In genomic region chr19:18349524-18350128, GRCh38 we compare ENCODE assay signal across 8 cellular contexts.
DNase-seq lines count a peak whose midpoint lies in the region; ATAC-seq and TF ChIP-seq lines count a peak whose summit lies in the region.

No MANE protein-coding gene starts in this region.

- peak; percentile 49 for DNase-seq in COLO668 (lab: John Stamatoyannopoulos, UW; ENCODE audit: unreplicated experiment)
- DNase-seq in GM19240 (ENCODE audit: insufficient read length, low spot score): peak; percentile 56
- peak; percentile 25 for DNase-seq in SHP77 treated with DMSO at 0.1 percent for 48 hours (lab: John Stamatoyannopoulos, UW)
- peak; percentile 67 for DNase-seq in epithelial cell of esophagus (ENCODE audit: low read depth)
- DNase-seq in activated CD8-positive, alpha-beta memory T cell treated with anti-CD3 and anti-CD28 coated beads for 24 hours: no peak
- DNase-seq in activated gamma-delta T cell (lab: John Stamatoyannopoulos, UW): no peak

- H3K4me3 ChIP-seq in epithelial cell of esophagus (ENCODE audit: low read length) (no peak overlapping the region), neutrophil (ENCODE audit: low read depth in 1 of 2, low read length in 1 of 2) (no peak overlapping the region)

- no peaks in the 10 kb centered on the region for H3K9me3 ChIP-seq in neutrophil

- peaks cover 12% of the 10 kb centered on the region for H3K36me3 ChIP-seq in neutrophil

- H3K27ac ChIP-seq in neutrophil: no peak overlapping the region

- ATAC-seq in GM21360 (IDR thresholded peaks at IDR 0.05; ENCODE audit: unreplicated experiment): no peak

- peak; percentile 94 for TF ChIP-seq CTCF in epithelial cell of esophagus (IDR thresholded peaks at IDR 0.05; ENCODE audit: insufficient read depth, low read depth, low read length, missing control alignments)
- peak; percentile 70 for TF ChIP-seq CTCF in neutrophil (IDR thresholded peaks at IDR 0.05)

- H3K4me1 ChIP-seq in neutrophil (ENCODE audit: control insufficient read depth in 1 of 2, insufficient read depth in 1 of 2, low read depth in 1 of 2, low read length in 1 of 2): no peaks in the 10 kb centered on the region

- no peaks in the 10 kb centered on the region for H3K27me3 ChIP-seq in neutrophil

Comparison
In these comparisons a context has a peak if more than half of its experiments do, and no peak if none do; other contexts are left out.
1. DNase-seq: peak in COLO668 (single experiment), GM19240 (single experiment), SHP77 treated with DMSO at 0.1 percent for 48 hours (single experiment) and epithelial cell of esophagus (single experiment); none in activated CD8-positive, alpha-beta memory T cell treated with anti-CD3 and anti-CD28 coated beads for 24 hours (single experiment) and activated gamma-delta T cell (single experiment).